ENCODE assay signal across 10 cellular contexts in genomic region chr9:21996438-21996837, GRCh38. TPM values are rescaled to one million over a fixed set of nuclear protein-coding genes. Genes with fewer than 3 reads are reported as not detected.
A peak's percentile ranks its signal among the peaks of the same experiment; 100 is the strongest.
DNase-seq lines count a peak whose midpoint lies in the region; ATAC-seq, FAIRE-seq and TF ChIP-seq lines count a peak whose summit lies in the region.
"Had no signal": no experiment of that assay in that cellular context is flagged by ENCODE, and none has a peak within 500 bp of the region (broad histone marks: within the 10 kb centered on the region; RNA-seq: fewer than 3 reads in every experiment).

No MANE protein-coding gene starts in this region.

- no peak overlapping the region for H3K27ac Mint-ChIP-seq in brain

- no peaks in the 10 kb centered on the region for H3K36me3 Mint-ChIP-seq in activated T-cell treated with anti-CD3 and anti-CD28 coated beads, Interleukin-2, amount 50 U/mL, for 4 hours (ENCODE audit: insufficient read depth)
- H3K36me3 Mint-ChIP-seq in brain: no peaks in the 10 kb centered on the region

- H3K4me3 ChIP-seq in skeletal muscle cell (ENCODE audit: low read depth, low read length): peak overlapping the region; percentile 91

- no peaks in the 10 kb centered on the region for H3K9me3 Mint-ChIP-seq in activated T-cell treated with anti-CD3 and anti-CD28 coated beads, Interleukin-2, amount 50 U/mL, for 4 hours
- peaks cover 0 to 5% (median 0%) of the 10 kb centered on the region in 5 experiments for H3K9me3 Mint-ChIP-seq in brain

- ATAC-seq in activated T-cell treated with anti-CD3 and anti-CD28 coated beads, Interleukin-2, amount 50 U/mL, for 4 hours: no peak
- ATAC-seq in GM21717 (IDR thresholded peaks at IDR 0.05; ENCODE audit: unreplicated experiment): no peak
- no peak for ATAC-seq in GM21723 (IDR thresholded peaks at IDR 0.05; ENCODE audit: unreplicated experiment)

- no peak for FAIRE-seq in frontal cortex (lab: Jason Lieb, UNC)
- FAIRE-seq: HTR-8/SVneo had no signal

- DNase-seq in activated T-cell treated with anti-CD3 and anti-CD28 coated beads, Interleukin-2, amount 50 U/mL, for 4 hours: no peak
- no peak for DNase-seq in activated T-cell treated with anti-CD3 and anti-CD28 coated beads, Interleukin-2, amount 50 U/mL, for 1 hour
- DNase-seq in NCI-H524 treated with DMSO at 0.1 percent for 48 hours (lab: John Stamatoyannopoulos, UW): peak; percentile 28
- no peak for DNase-seq in skeletal muscle cell (ENCODE audit: low read depth)
- no peak for DNase-seq in frontal cortex (ENCODE audit: low spot score in 2 of 2)

- H3K4me1 Mint-ChIP-seq in activated T-cell treated with anti-CD3 and anti-CD28 coated beads, Interleukin-2, amount 50 U/mL, for 4 hours (ENCODE audit: low read depth): peaks cover 9% of the 10 kb centered on the region
- peaks cover 23% of the 10 kb centered on the region for H3K4me1 Mint-ChIP-seq in brain

- H3K4me3 Mint-ChIP-seq in activated T-cell treated with anti-CD3 and anti-CD28 coated beads, Interleukin-2, amount 50 U/mL, for 4 hours: peak overlapping the region; percentile 95
- peak overlapping the region; percentile 35 to 84 (median 57) for H3K4me3 Mint-ChIP-seq in brain

- no peak for TF ChIP-seq CTCF in brain (conservative IDR thresholded peaks at IDR 0.05)

- peaks cover 11% of the 10 kb centered on the region for H3K27me3 Mint-ChIP-seq in activated T-cell treated with anti-CD3 and anti-CD28 coated beads, Interleukin-2, amount 50 U/mL, for 4 hours (ENCODE audit: low read depth)
- peaks cover 85% of the 10 kb centered on the region for H3K27me3 Mint-ChIP-seq in brain

RNA-seq across cellular contexts. Expression of gene CDKN2B-AS1, which starts 1.8 kb away (rescaled TPM):
- total RNA-seq in activated T-cell treated with anti-CD3 and anti-CD28 coated beads, Interleukin-2, amount 50 U/mL, for 4 hours: under 1 TPM in 1 of 3 donors, not detected in 2; 0.60 TPM
- 6.9 TPM for polyA plus RNA-seq in brain (ENCODE audit: insufficient read depth, low read depth, low replicate concordance)
- 0.41 TPM for total RNA-seq in frontal cortex
- polyA plus RNA-seq: neural cell had no signal

RNA-seq across cellular contexts. Expression of gene CDKN2A, which starts 2.2 kb away (rescaled TPM):
- total RNA-seq in activated T-cell treated with anti-CD3 and anti-CD28 coated beads, Interleukin-2, amount 50 U/mL, for 4 hours: 1 to 10 TPM; 1.2 to 2.7 (median 1.4) TPM
- polyA plus RNA-seq in brain (ENCODE audit: insufficient read depth, low read depth, low replicate concordance): 173 TPM
- under 0.01 TPM for total RNA-seq in frontal cortex
- polyA plus RNA-seq: neural cell had no signal

RNA-seq across cellular contexts. Expression of gene CDKN2B, which starts 12.7 kb away (rescaled TPM):
- under 1 TPM in 2 of 3 donors, not detected in 1; 0.16 to 0.40 TPM for total RNA-seq in activated T-cell treated with anti-CD3 and anti-CD28 coated beads, Interleukin-2, amount 50 U/mL, for 4 hours
- polyA plus RNA-seq in brain (ENCODE audit: insufficient read depth, low read depth, low replicate concordance): 8.9 TPM
- under 0.01 TPM for total RNA-seq in frontal cortex
